In the genomic region with DNA sequence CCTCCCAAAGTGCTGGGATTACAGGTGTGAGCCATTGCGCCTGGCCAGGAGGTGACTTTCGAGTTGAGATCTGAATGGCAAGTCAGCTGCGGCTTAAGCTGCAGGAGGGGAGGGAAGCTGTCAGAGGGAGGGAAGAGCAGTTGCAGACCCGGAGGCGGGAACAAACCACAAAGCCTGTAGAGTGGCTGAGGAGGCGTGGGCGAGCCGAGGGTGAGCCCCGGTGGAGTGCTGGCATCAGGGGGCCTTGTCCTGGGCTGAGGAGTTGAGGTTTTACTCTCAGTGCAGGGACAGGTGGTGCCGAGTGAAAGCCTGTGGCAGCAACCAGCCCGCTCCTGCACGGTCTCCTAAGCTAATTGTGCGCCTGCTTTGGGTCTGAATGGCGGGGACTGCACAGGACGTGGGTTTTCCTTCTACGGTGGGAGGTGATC, we compare ENCODE assay signal across 8 cellular contexts. TPM values are rescaled to one million over a fixed set of nuclear protein-coding genes. Genes with fewer than 3 reads are reported as not detected.
DNase-seq lines count a peak whose midpoint lies in the region; ATAC-seq, FAIRE-seq and TF ChIP-seq lines count a peak whose summit lies in the region.

No MANE protein-coding gene starts in this region.

- H2AK5ac ChIP-seq in H1 (ENCODE audit: low read depth, low read length): no peak overlapping the region

- no peak overlapping the region for H4K91ac ChIP-seq in H1 (replicated peaks; ENCODE audit: insufficient read length, low read length)

- POLR2A ChIA-PET in H1 (lab: Charles Lee; ENCODE audit: partially characterized antibody): interaction anchor here (1.0 to 1.6 kb wide), 5 partner anchors 19 to 38 kb away, joined by 3 to 6 read pairs (median 5); partner anchors contain the start of genes GEMIN7 and PPP1R37

- H4K20me1 ChIP-seq in H1 (replicated peaks in 1 of 2; ENCODE audit: control insufficient read depth in 1 of 2, insufficient read depth in 2 of 2, low read length in 2 of 2): peaks cover 50 to 55% of the 10 kb centered on the region in 2 experiments

- no peaks in the 10 kb centered on the region for H3K27me3 Mint-ChIP-seq in stimulated activated naive B cell treated with anti-CD40 and anti-IgM and Interleukin-4, amounts not matched to agents 10 μg/mL and 1 μg/mL and 100 μg/mL, for 72 hours

- H3K18ac ChIP-seq in H1 (ENCODE audit: extremely low read depth, low read length): no peak overlapping the region

- H3K14ac ChIP-seq in H1 (ENCODE audit: insufficient read length): no peak overlapping the region

- 84% methylated on average over 15 of the region's 16 CpGs; no CpG with 5 or more reads in 1 of the 2 experiments for WGBS in H1 (ENCODE audit: extremely low coverage in 1 of 2, insufficient coverage in 1 of 2, insufficient read length in 1 of 2, insufficient replicate concordance in 2 of 2, low coverage in 1 of 2, low lambda C conversion rate in 2 of 2, missing lambda C conversion rate in 1 of 2), 2 experiments

- DNase-seq in DMS 273 treated with DMSO at 0.1 percent for 48 hours (lab: John Stamatoyannopoulos, UW) (peak; percentile 24), H1 (ENCODE audit: low read depth in 1 of 2, low spot score in 2 of 2) (no peak), anterior cingulate cortex (lab: John Stamatoyannopoulos, UW) (no peak), tibial artery (no peak)
- peak; percentile 75 for DNase-seq in stimulated activated naive B cell treated with anti-CD40 and anti-IgM and Interleukin-4, amounts not matched to agents 10 μg/mL and 1 μg/mL and 100 μg/mL, for 72 hours

- no peak overlapping the region for H3K23ac ChIP-seq in H1 (ENCODE audit: insufficient read length)

- H2AFZ ChIP-seq in H1 (ENCODE audit: low read length): no peak overlapping the region

- TF ChIP-seq CTCF in VCaP (conservative IDR thresholded peaks at IDR 0.05) (no peak), H1 (IDR thresholded peaks at IDR 0.05; ENCODE audit: control extremely low read depth in 1 of 3, insufficient read depth in 1 of 3, low read depth in 1 of 3, low read length in 3 of 3) (no peak), tibial artery (IDR thresholded peaks at IDR 0.05) (no peak)

- no peak for TF ChIP-seq RAD21 in H1 (IDR thresholded peaks at IDR 0.05 in 1 of 2, conservative IDR thresholded peaks at IDR 0.05 in 1 of 2; ENCODE audit: low read depth in 2 of 2, low read length in 2 of 2)

- 0 out of 2 replicates have a peak overlapping the region, but pooled peaks have one; percentile 3 for H2BK12ac ChIP-seq in H1 (ENCODE audit: low read depth, low read length)

- peaks cover 3 to 82% of the 10 kb centered on the region in 2 experiments for H3K79me2 ChIP-seq in H1 (ENCODE audit: control insufficient read depth in 1 of 2, insufficient read depth in 2 of 2, low read length in 2 of 2)

- no peak overlapping the region for H3K56ac ChIP-seq in H1 (replicated peaks; ENCODE audit: insufficient read length, low read depth, low read length)

- no peak overlapping the region for H3K9ac ChIP-seq in H1 (replicated peaks in 1 of 4; ENCODE audit: extremely low read depth in 1 of 4, low read depth in 3 of 4, low read length in 3 of 4)

- H3K4me3 Mint-ChIP-seq in stimulated activated naive B cell treated with anti-CD40 and anti-IgM and Interleukin-4, amounts not matched to agents 10 μg/mL and 1 μg/mL and 100 μg/mL, for 72 hours: peak overlapping the region; percentile 2 to 43

- CTCF ChIA-PET in H1 (lab: Charles Lee; ENCODE audit: partially characterized antibody): interaction anchor here (0.6 to 8.6 kb wide), 5 partner anchors 7 to 29 kb away, joined by 3 to 73 read pairs (median 4); partner anchors contain the start of gene PPP1R37

- H4K8ac ChIP-seq in H1 (ENCODE audit: extremely low read depth, insufficient read depth, low read length): no peak overlapping the region

- no peak overlapping the region for H2BK15ac ChIP-seq in H1 (ENCODE audit: low read length)

- no peak overlapping the region for H2BK5ac ChIP-seq in H1 (ENCODE audit: low read depth, low read length)

- ATAC-seq in stimulated activated naive B cell treated with anti-CD40 and anti-IgM and Interleukin-4, amounts not matched to agents 10 μg/mL and 1 μg/mL and 100 μg/mL, for 72 hours (replicated peaks): peak; percentile 79 to 86
- no peak for ATAC-seq in GM19455 (IDR thresholded peaks at IDR 0.05; ENCODE audit: unreplicated experiment)

- H3K4me1 Mint-ChIP-seq in stimulated activated naive B cell treated with anti-CD40 and anti-IgM and Interleukin-4, amounts not matched to agents 10 μg/mL and 1 μg/mL and 100 μg/mL, for 72 hours: peaks cover 57 to 89% of the 10 kb centered on the region in 2 donors

- H3K23me2 ChIP-seq in H1 (ENCODE audit: low read depth, low read length): no peaks in the 10 kb centered on the region

- FAIRE-seq in H1 (lab: Jason Lieb, UNC): no peak

- H3K27ac Mint-ChIP-seq in stimulated activated naive B cell treated with anti-CD40 and anti-IgM and Interleukin-4, amounts not matched to agents 10 μg/mL and 1 μg/mL and 100 μg/mL, for 72 hours: peak overlapping the region; percentile 39

- H3K79me1 ChIP-seq in H1 (ENCODE audit: low read depth, low read length): peaks cover 52% of the 10 kb centered on the region

- H3K9me3 ChIP-seq in KOPT-K1 (ENCODE audit: insufficient read depth, low read length, poor library complexity, severe bottlenecking): no peaks in the 10 kb centered on the region
- H3K9me3 ChIP-seq in H1 (ENCODE audit: insufficient read depth in 2 of 2, low read depth in 1 of 2, low read length in 1 of 2): no peaks in the 10 kb centered on the region
- H3K9me3 ChIP-seq in tibial artery: no peaks in the 10 kb centered on the region

- H3K4me3 ChIP-seq in H1 (ENCODE audit: extremely low read depth in 1 of 4, insufficient read depth in 2 of 4, low read depth in 3 of 4, low read length in 4 of 4) (no peak overlapping the region), tibial artery (no peak overlapping the region)

- peaks cover 0 to 7% of the 10 kb centered on the region in 2 donors for H3K36me3 Mint-ChIP-seq in stimulated activated naive B cell treated with anti-CD40 and anti-IgM and Interleukin-4, amounts not matched to agents 10 μg/mL and 1 μg/mL and 100 μg/mL, for 72 hours

- H3K36me3 ChIP-seq in KOPT-K1 (ENCODE audit: insufficient read depth, low read length) (peaks cover 5% of the 10 kb centered on the region; the same call in 1 of the 2 replicates), H1 (ENCODE audit: control insufficient read depth in 2 of 4, insufficient read depth in 4 of 4, low read length in 3 of 4) (no peaks in the 10 kb centered on the region), tibial artery (no peaks in the 10 kb centered on the region)

- H2BK120ac ChIP-seq in H1 (replicated peaks; ENCODE audit: low read depth, low read length): no peak overlapping the region

- intact Hi-C loops in tibial artery (cut with DNase I; ENCODE audit: low total_unique reads): no loop called here

- H3K27ac ChIP-seq in KOPT-K1 (ENCODE audit: low read depth, low read length, poor library complexity, severe bottlenecking) (peak overlapping the region; percentile 86), VCaP (0 out of 2 replicates have a peak overlapping the region, but pooled peaks have one; percentile 16), H1 (ENCODE audit: low read depth, low read length) (no peak overlapping the region), tibial artery (no peak overlapping the region)

- H3K4ac ChIP-seq in H1 (replicated peaks; ENCODE audit: insufficient read length, low read depth, low read length): no peak overlapping the region

- H3K27me3 ChIP-seq in H1 (replicated peaks in 1 of 4; ENCODE audit: control insufficient read depth in 3 of 4, extremely low read depth in 1 of 4, insufficient read depth in 3 of 4, low read length in 3 of 4) (no peaks in the 10 kb centered on the region), tibial artery (no peaks in the 10 kb centered on the region)

- no peak overlapping the region for H2BK20ac ChIP-seq in H1 (ENCODE audit: low read length)

- no peak for TF ChIP-seq EP300 in H1 (IDR thresholded peaks at IDR 0.05; ENCODE audit: borderline replicate concordance in 1 of 2, low read depth in 2 of 2, low read length in 2 of 2)

- H3K9me3 Mint-ChIP-seq in stimulated activated naive B cell treated with anti-CD40 and anti-IgM and Interleukin-4, amounts not matched to agents 10 μg/mL and 1 μg/mL and 100 μg/mL, for 72 hours: no peaks in the 10 kb centered on the region

- peaks cover 0 to 21% (median 4%) of the 10 kb centered on the region in 4 experiments; a peak in 6 of 7 replicates for H3K4me1 ChIP-seq in H1 (replicated peaks in 1 of 4; ENCODE audit: control insufficient read depth in 3 of 4, insufficient read depth in 4 of 4, low read length in 3 of 4)
- H3K4me1 ChIP-seq in tibial artery: peaks cover 0 to 32% (median 1%) of the 10 kb centered on the region in 4 donors

- TF ChIP-seq POLR2A in H1 (IDR thresholded peaks at IDR 0.05; ENCODE audit: control extremely low read depth in 1 of 2, low read depth in 2 of 2, low read length in 2 of 2): no peak

- H4K5ac ChIP-seq in H1 (ENCODE audit: insufficient read length, low read depth, low read length): no peak overlapping the region

- H3K4me2 ChIP-seq in H1 (ENCODE audit: insufficient read depth in 1 of 2, low read depth in 2 of 2, low read length in 2 of 2): 0 out of 4 replicates have a peak overlapping the region, but pooled peaks of 1 of the 2 experiments have one; percentile 17

RNA-seq across cellular contexts. Expression of gene PPP1R37, which starts 24.2 kb away (rescaled TPM):
- total RNA-seq in H1 (2021; fragmentation: NEBNext Ultra II Directional; extraction: Animal tissue kit (Norgen Biotek cat#: 25700)): 25.7 and 27.0 TPM in 2 replicates
- polyA plus RNA-seq in H1 (2011; rRNA removed): 14.6 and 22.5 TPM in 2 replicates
- 23.0 TPM for polyA plus RNA-seq in H1 (2011; cell fraction: cytosol; rRNA removed)
- polyA plus RNA-seq in H1 (2011; cell fraction: nucleus; rRNA removed): 71.7 TPM
- 22.9 to 30.5 TPM (median 24.6 TPM) in 4 replicates for polyA plus RNA-seq in H1 (2012, experiment 1 of 2)
- 16.5 TPM for polyA plus RNA-seq in H1 (2012, experiment 2 of 2)
- 12.6 TPM for polyA plus RNA-seq in H1 (2013, experiment 1 of 2)
- 11.6 TPM for polyA plus RNA-seq in H1 (2013, experiment 2 of 2)
- polyA minus RNA-seq in H1 (2011; rRNA and poly(A)+ RNA removed): 7.8 and 11.9 TPM in 2 replicates
- 16.8 TPM for polyA minus RNA-seq in H1 (2011; cell fraction: cytosol; rRNA and poly(A)+ RNA removed)
- 25.7 TPM for polyA minus RNA-seq in H1 (2011; cell fraction: nucleus; rRNA and poly(A)+ RNA removed)

RNA-seq across cellular contexts. Expression of gene GEMIN7, which starts 38.1 kb away (rescaled TPM):
- 48.0 and 48.5 TPM in 2 replicates for total RNA-seq in H1 (2021; fragmentation: NEBNext Ultra II Directional; extraction: Animal tissue kit (Norgen Biotek cat#: 25700))
- 91.6 and 113 TPM in 2 replicates for polyA plus RNA-seq in H1 (2011; rRNA removed)
- polyA plus RNA-seq in H1 (2011; cell fraction: cytosol; rRNA removed): 68.0 TPM
- 71.1 TPM for polyA plus RNA-seq in H1 (2011; cell fraction: nucleus; rRNA removed)
- 40.4 to 54.4 TPM (median 47.9 TPM) in 4 replicates for polyA plus RNA-seq in H1 (2012, experiment 1 of 2)
- polyA plus RNA-seq in H1 (2012, experiment 2 of 2): 86.0 TPM
- 32.3 TPM for polyA plus RNA-seq in H1 (2013, experiment 1 of 2)
- 33.2 TPM for polyA plus RNA-seq in H1 (2013, experiment 2 of 2)
- polyA minus RNA-seq in H1 (2011; rRNA and poly(A)+ RNA removed): 18.7 and 22.3 TPM in 2 replicates
- polyA minus RNA-seq in H1 (2011; cell fraction: cytosol; rRNA and poly(A)+ RNA removed): 29.5 TPM
- 26.8 TPM for polyA minus RNA-seq in H1 (2011; cell fraction: nucleus; rRNA and poly(A)+ RNA removed)

RNA-seq across cellular contexts. Expression of gene ZNF296, which starts 40.9 kb away (rescaled TPM):
- total RNA-seq in H1 (2021; fragmentation: NEBNext Ultra II Directional; extraction: Animal tissue kit (Norgen Biotek cat#: 25700)): 6.8 and 7.5 TPM in 2 replicates
- polyA plus RNA-seq in H1 (2011; rRNA removed): 2.7 and 6.4 TPM in 2 replicates
- polyA plus RNA-seq in H1 (2011; cell fraction: cytosol; rRNA removed): 2.3 TPM
- polyA plus RNA-seq in H1 (2011; cell fraction: nucleus; rRNA removed): 6.4 TPM
- 3.2 to 8.2 TPM (median 7.6 TPM) in 4 replicates for polyA plus RNA-seq in H1 (2012, experiment 1 of 2)
- polyA plus RNA-seq in H1 (2012, experiment 2 of 2): 7.1 TPM
- 6.4 TPM for polyA plus RNA-seq in H1 (2013, experiment 1 of 2)
- polyA plus RNA-seq in H1 (2013, experiment 2 of 2): 6.2 TPM
- 1.1 TPM in 2 replicates for polyA minus RNA-seq in H1 (2011; rRNA and poly(A)+ RNA removed)
- 7.6 TPM for polyA minus RNA-seq in H1 (2011; cell fraction: cytosol; rRNA and poly(A)+ RNA removed)
- polyA minus RNA-seq in H1 (2011; cell fraction: nucleus; rRNA and poly(A)+ RNA removed): 8.8 TPM

RNA-seq across cellular contexts. Expression of gene NKPD1, which starts 43.6 kb away (rescaled TPM):
- 0.38 and 0.39 TPM in 2 replicates for total RNA-seq in H1 (2021; fragmentation: NEBNext Ultra II Directional; extraction: Animal tissue kit (Norgen Biotek cat#: 25700))
- polyA plus RNA-seq in H1 (2011; rRNA removed): 0.30 and 0.55 TPM in 2 replicates
- 0.69 TPM for polyA plus RNA-seq in H1 (2011; cell fraction: cytosol; rRNA removed)
- 0.73 TPM for polyA plus RNA-seq in H1 (2011; cell fraction: nucleus; rRNA removed)
- 0.22 to 0.24 TPM (median 0.23 TPM) in 3 of 4 replicates, not detected in the other for polyA plus RNA-seq in H1 (2012, experiment 1 of 2)
- 0.20 TPM for polyA plus RNA-seq in H1 (2012, experiment 2 of 2)
- polyA plus RNA-seq in H1 (2013, experiment 1 of 2): 0.22 TPM
- 0.26 TPM for polyA plus RNA-seq in H1 (2013, experiment 2 of 2)
- polyA minus RNA-seq in H1 (2011; rRNA and poly(A)+ RNA removed): 0.22 and 0.32 TPM in 2 replicates
- not detected for polyA minus RNA-seq in H1 (2011; cell fraction: cytosol; rRNA and poly(A)+ RNA removed)
- polyA minus RNA-seq in H1 (2011; cell fraction: nucleus; rRNA and poly(A)+ RNA removed): 0.80 TPM

Comparison
In these comparisons a context has a peak if more than half of its experiments do, and no peak if none do; other contexts are left out.
1. DNase-seq: peak in DMS 273 treated with DMSO at 0.1 percent for 48 hours (single experiment) and stimulated activated naive B cell treated with anti-CD40 and anti-IgM and Interleukin-4, amounts not matched to agents 10 μg/mL and 1 μg/mL and 100 μg/mL, for 72 hours (single experiment); none in H1 (0 of 2), anterior cingulate cortex (0 of 58) and tibial artery (0 of 2).
2. H3K27ac ChIP-seq: peak in KOPT-K1 (single experiment) and VCaP (single experiment); none in H1 (single experiment) and tibial artery (0 of 2).